Comparison of ENCODE assay signal across 1 cellular context in genomic region chr5:172530406-172530805, GRCh38.
TF ChIP-seq lines count a peak whose summit lies in the region.

No MANE protein-coding gene starts in this region.

TF ChIP-seq in GM12878, 131 proteins besides CTCF, POLR2A, EP300 and RAD21:
- TF ChIP-seq SUZ12 (IDR thresholded peaks at IDR 0.05; ENCODE audit: unreplicated experiment) (no peak), BMI1 (IDR thresholded peaks at IDR 0.05; ENCODE audit: borderline replicate concordance) (no peak), ZNF217 (IDR thresholded peaks at IDR 0.05) (no peak), SMAD5 (IDR thresholded peaks at IDR 0.05; ENCODE audit: low read depth) (no peak), SMC3 (IDR thresholded peaks at IDR 0.05; ENCODE audit: borderline replicate concordance, low read length) (no peak), YY1 (IDR thresholded peaks at IDR 0.05; ENCODE audit: low read depth, low read length) (no peak)
- TF ChIP-seq, protein P1, sequence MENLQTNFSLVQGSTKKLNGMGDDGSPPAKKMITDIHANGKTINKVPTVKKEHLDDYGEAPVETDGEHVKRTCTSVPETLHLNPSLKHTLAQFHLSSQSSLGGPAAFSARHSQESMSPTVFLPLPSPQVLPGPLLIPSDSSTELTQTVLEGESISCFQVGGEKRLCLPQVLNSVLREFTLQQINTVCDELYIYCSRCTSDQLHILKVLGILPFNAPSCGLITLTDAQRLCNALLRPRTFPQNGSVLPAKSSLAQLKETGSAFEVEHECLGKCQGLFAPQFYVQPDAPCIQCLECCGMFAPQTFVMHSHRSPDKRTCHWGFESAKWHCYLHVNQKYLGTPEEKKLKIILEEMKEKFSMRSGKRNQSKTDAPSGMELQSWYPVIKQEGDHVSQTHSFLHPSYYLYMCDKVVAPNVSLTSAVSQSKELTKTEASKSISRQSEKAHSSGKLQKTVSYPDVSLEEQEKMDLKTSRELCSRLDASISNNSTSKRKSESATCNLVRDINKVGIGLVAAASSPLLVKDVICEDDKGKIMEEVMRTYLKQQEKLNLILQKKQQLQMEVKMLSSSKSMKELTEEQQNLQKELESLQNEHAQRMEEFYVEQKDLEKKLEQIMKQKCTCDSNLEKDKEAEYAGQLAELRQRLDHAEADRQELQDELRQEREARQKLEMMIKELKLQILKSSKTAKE (IDR thresholded peaks at IDR 0.05; ENCODE audit: low read depth, poor library complexity, severe bottlenecking) = no peak
- TF ChIP-seq, protein P2, sequence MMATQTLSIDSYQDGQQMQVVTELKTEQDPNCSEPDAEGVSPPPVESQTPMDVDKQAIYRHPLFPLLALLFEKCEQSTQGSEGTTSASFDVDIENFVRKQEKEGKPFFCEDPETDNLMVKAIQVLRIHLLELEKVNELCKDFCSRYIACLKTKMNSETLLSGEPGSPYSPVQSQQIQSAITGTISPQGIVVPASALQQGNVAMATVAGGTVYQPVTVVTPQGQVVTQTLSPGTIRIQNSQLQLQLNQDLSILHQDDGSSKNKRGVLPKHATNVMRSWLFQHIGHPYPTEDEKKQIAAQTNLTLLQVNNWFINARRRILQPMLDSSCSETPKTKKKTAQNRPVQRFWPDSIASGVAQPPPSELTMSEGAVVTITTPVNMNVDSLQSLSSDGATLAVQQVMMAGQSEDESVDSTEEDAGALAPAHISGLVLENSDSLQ (IDR thresholded peaks at IDR 0.05) = no peak
